In the genomic region with DNA sequence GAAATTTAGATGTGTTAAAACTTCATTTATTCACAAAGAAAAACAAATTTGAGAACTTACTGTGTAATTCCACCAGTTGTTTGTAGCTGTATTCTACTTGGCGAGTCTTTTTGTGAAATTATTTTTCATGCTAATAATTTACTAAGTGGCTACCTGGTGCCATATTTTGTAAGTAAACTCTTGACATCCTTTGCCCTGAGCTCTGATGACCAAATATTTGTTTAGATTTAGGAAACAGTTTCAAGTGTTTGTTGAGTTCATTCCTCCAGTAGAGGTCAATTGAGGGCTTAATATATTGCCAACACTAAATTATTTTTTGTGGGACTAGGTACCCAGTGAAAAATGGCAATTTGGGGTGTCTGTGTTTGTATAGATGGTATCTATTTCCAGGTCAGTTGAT, we compare ENCODE assay signal across 23 cellular contexts.
"Had no signal": no experiment of that assay in that cellular context is flagged by ENCODE, and none has a peak within 500 bp of the region (broad histone marks: within the 10 kb centered on the region; RNA-seq: fewer than 3 reads in every experiment).

No MANE protein-coding gene starts in this region.

- H3K36me3 Mint-ChIP-seq: mesothelial cell of epicardium, natural killer cell had no signal

- FAIRE-seq: pancreas had no signal

- H3K9me3 Mint-ChIP-seq: mesothelial cell of epicardium; natural killer cell; stimulated activated naive B cell treated with anti-CD40 and anti-IgM and Interleukin-4, amounts not matched to agents 10 μg/mL and 1 μg/mL and 100 μg/mL, for 72 hours had no signal

- ATAC-seq: heart left ventricle; left colon; natural killer cell; pancreas; right cardiac atrium; stimulated activated naive B cell treated with anti-CD40 and anti-IgM and Interleukin-4, amounts not matched to agents 10 μg/mL and 1 μg/mL and 100 μg/mL, for 72 hours; stimulated activated naive CD8-positive, alpha-beta T cell treated with anti-CD3 and anti-CD28 coated beads, Interleukin-15, amount 100 ng/mL, for 72 hours had no signal

- H3K27ac Mint-ChIP-seq: memory B cell; mesothelial cell of epicardium; natural killer cell; neural progenitor cell; progenitor cell of endocrine pancreas; stimulated activated naive B cell treated with anti-CD40 and anti-IgM and Interleukin-4, amounts not matched to agents 10 μg/mL and 1 μg/mL and 100 μg/mL, for 72 hours; stimulated activated naive CD8-positive, alpha-beta T cell treated with anti-CD3 and anti-CD28 coated beads, Interleukin-15, amount 100 ng/mL, for 72 hours had no signal

- H3K4me3 Mint-ChIP-seq: memory B cell; mesothelial cell of epicardium; natural killer cell; neural progenitor cell; stimulated activated naive B cell treated with anti-CD40 and anti-IgM and Interleukin-4, amounts not matched to agents 10 μg/mL and 1 μg/mL and 100 μg/mL, for 72 hours; stimulated activated naive CD8-positive, alpha-beta T cell treated with anti-CD3 and anti-CD28 coated beads, Interleukin-15, amount 100 ng/mL, for 72 hours had no signal

- DNase-seq: cortex of kidney; dorsolateral prefrontal cortex; effector CD8-positive, alpha-beta T cell; foreskin melanocyte; heart left ventricle; hippocampal formation; left colon; lower lobe of right lung; natural killer cell; nucleus accumbens; pancreas; right cardiac atrium; spleen; stimulated activated CD4-positive, alpha-beta T cell treated with anti-CD3 and anti-CD28 coated beads, Interleukin-15, amount 100 ng/mL, for 24 hours; stimulated activated CD4-positive, alpha-beta T cell treated with anti-CD3 and anti-CD28 coated beads, Interleukin-1b, Interleukin-23, amount 100 ng/mL, for 48 hours; stimulated activated CD4-positive, alpha-beta T cell treated with anti-CD3 and anti-CD28 coated beads, Interleukin-4, amount 100 ng/mL, for 24 hours; stimulated activated naive B cell treated with anti-CD40 and anti-IgM and Interleukin-4, amounts not matched to agents 10 μg/mL and 1 μg/mL and 100 μg/mL, for 72 hours; stimulated activated naive CD8-positive, alpha-beta T cell treated with anti-CD3 and anti-CD28 coated beads, Interleukin-15, amount 100 ng/mL, for 72 hours; transverse colon had no signal
